Comparison of ENCODE assay signal across 1 cellular context in the genomic region with DNA sequence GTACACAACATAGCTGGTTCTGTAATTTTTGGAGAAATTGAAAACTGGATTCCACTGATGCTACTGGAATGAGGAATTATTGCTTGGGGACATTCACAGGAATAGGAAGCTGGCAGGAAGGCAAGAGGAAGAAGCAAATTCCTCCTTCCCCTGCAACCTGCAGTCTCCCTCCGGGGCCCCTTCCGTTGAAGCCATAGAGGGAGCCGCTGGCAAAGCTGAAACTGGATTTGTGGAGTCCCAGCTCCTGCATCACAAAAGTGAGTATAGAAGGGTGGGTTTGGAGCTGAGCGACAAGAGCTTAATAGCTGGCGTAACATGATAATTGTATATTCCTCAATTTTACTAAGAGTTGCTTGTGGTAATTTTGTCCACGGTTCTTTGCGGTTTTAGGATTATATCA.
TF ChIP-seq lines count a peak whose summit lies in the region.

No MANE protein-coding gene starts in this region.

TF ChIP-seq in GM23338, 12 proteins besides CTCF, POLR2A, EP300 and RAD21 (continued from another document):
- TF ChIP-seq, protein P1, sequence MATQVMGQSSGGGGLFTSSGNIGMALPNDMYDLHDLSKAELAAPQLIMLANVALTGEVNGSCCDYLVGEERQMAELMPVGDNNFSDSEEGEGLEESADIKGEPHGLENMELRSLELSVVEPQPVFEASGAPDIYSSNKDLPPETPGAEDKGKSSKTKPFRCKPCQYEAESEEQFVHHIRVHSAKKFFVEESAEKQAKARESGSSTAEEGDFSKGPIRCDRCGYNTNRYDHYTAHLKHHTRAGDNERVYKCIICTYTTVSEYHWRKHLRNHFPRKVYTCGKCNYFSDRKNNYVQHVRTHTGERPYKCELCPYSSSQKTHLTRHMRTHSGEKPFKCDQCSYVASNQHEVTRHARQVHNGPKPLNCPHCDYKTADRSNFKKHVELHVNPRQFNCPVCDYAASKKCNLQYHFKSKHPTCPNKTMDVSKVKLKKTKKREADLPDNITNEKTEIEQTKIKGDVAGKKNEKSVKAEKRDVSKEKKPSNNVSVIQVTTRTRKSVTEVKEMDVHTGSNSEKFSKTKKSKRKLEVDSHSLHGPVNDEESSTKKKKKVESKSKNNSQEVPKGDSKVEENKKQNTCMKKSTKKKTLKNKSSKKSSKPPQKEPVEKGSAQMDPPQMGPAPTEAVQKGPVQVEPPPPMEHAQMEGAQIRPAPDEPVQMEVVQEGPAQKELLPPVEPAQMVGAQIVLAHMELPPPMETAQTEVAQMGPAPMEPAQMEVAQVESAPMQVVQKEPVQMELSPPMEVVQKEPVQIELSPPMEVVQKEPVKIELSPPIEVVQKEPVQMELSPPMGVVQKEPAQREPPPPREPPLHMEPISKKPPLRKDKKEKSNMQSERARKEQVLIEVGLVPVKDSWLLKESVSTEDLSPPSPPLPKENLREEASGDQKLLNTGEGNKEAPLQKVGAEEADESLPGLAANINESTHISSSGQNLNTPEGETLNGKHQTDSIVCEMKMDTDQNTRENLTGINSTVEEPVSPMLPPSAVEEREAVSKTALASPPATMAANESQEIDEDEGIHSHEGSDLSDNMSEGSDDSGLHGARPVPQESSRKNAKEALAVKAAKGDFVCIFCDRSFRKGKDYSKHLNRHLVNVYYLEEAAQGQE (IDR thresholded peaks at IDR 0.05; ENCODE audit: unreplicated experiment): no peak
- TF ChIP-seq ZNF331 (CRISPR knock-in tag; IDR thresholded peaks at IDR 0.05; ENCODE audit: low read depth): no peak
- no peak for TF ChIP-seq ZNF114 (CRISPR knock-in tag; IDR thresholded peaks at IDR 0.05)
- TF ChIP-seq EZH2 (IDR thresholded peaks at IDR 0.05; ENCODE audit: low read depth, unreplicated experiment): no peak
- no peak for TF ChIP-seq EZH2phosphoT487 (IDR thresholded peaks at IDR 0.05; ENCODE audit: unreplicated experiment)
- TF ChIP-seq, protein P2, sequence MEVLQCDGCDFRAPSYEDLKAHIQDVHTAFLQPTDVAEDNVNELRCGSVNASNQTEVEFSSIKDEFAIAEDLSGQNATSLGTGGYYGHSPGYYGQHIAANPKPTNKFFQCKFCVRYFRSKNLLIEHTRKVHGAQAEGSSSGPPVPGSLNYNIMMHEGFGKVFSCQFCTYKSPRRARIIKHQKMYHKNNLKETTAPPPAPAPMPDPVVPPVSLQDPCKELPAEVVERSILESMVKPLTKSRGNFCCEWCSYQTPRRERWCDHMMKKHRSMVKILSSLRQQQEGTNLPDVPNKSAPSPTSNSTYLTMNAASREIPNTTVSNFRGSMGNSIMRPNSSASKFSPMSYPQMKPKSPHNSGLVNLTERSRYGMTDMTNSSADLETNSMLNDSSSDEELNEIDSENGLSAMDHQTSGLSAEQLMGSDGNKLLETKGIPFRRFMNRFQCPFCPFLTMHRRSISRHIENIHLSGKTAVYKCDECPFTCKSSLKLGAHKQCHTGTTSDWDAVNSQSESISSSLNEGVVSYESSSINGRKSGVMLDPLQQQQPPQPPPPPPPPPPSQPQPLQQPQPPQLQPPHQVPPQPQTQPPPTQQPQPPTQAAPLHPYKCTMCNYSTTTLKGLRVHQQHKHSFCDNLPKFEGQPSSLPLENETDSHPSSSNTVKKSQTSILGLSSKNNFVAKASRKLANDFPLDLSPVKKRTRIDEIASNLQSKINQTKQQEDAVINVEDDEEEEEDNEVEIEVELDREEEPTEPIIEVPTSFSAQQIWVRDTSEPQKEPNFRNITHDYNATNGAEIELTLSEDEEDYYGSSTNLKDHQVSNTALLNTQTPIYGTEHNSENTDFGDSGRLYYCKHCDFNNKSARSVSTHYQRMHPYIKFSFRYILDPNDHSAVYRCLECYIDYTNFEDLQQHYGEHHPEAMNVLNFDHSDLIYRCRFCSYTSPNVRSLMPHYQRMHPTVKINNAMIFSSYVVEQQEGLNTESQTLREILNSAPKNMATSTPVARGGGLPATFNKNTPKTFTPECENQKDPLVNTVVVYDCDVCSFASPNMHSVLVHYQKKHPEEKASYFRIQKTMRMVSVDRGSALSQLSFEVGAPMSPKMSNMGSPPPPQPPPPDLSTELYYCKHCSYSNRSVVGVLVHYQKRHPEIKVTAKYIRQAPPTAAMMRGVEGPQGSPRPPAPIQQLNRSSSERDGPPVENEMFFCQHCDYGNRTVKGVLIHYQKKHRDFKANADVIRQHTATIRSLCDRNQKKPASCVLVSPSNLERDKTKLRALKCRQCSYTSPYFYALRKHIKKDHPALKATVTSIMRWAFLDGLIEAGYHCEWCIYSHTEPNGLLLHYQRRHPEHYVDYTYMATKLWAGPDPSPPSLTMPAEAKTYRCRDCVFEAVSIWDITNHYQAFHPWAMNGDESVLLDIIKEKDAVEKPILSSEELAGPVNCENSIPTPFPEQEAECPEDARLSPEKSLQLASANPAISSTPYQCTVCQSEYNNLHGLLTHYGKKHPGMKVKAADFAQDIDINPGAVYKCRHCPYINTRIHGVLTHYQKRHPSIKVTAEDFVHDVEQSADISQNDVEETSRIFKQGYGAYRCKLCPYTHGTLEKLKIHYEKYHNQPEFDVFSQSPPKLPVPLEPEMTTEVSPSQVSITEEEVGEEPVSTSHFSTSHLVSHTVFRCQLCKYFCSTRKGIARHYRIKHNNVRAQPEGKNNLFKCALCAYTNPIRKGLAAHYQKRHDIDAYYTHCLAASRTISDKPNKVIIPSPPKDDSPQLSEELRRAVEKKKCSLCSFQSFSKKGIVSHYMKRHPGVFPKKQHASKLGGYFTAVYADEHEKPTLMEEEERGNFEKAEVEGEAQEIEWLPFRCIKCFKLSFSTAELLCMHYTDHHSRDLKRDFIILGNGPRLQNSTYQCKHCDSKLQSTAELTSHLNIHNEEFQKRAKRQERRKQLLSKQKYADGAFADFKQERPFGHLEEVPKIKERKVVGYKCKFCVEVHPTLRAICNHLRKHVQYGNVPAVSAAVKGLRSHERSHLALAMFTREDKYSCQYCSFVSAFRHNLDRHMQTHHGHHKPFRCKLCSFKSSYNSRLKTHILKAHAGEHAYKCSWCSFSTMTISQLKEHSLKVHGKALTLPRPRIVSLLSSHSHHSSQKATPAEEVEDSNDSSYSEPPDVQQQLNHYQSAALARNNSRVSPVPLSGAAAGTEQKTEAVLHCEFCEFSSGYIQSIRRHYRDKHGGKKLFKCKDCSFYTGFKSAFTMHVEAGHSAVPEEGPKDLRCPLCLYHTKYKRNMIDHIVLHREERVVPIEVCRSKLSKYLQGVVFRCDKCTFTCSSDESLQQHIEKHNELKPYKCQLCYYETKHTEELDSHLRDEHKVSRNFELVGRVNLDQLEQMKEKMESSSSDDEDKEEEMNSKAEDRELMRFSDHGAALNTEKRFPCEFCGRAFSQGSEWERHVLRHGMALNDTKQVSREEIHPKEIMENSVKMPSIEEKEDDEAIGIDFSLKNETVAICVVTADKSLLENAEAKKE (CRISPR knock-in tag; IDR thresholded peaks at IDR 0.05): no peak
- TF ChIP-seq, protein P3, sequence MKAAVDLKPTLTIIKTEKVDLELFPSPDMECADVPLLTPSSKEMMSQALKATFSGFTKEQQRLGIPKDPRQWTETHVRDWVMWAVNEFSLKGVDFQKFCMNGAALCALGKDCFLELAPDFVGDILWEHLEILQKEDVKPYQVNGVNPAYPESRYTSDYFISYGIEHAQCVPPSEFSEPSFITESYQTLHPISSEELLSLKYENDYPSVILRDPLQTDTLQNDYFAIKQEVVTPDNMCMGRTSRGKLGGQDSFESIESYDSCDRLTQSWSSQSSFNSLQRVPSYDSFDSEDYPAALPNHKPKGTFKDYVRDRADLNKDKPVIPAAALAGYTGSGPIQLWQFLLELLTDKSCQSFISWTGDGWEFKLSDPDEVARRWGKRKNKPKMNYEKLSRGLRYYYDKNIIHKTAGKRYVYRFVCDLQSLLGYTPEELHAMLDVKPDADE (IDR thresholded peaks at IDR 0.05): no peak
TF ChIP-seq in GM23338: peak in this region for 0.
